ENCODE assay signal across 9 cellular contexts in genomic region chr21:35428489-35428888, GRCh38.
A peak's percentile ranks its signal among the peaks of the same experiment; 100 is the strongest.
DNase-seq lines count a peak whose midpoint lies in the region; ATAC-seq and TF ChIP-seq lines count a peak whose summit lies in the region.
"Had no signal": no experiment of that assay in that cellular context is flagged by ENCODE, and none has a peak within 500 bp of the region (broad histone marks: within the 10 kb centered on the region; RNA-seq: fewer than 3 reads in every experiment).

No MANE protein-coding gene starts in this region.

- intact Hi-C loops in natural killer cell (cut with micrococcal nuclease), result no loop called here

- no peak for TF ChIP-seq POLR2A in upper lobe of left lung (IDR thresholded peaks at IDR 0.05)

- H3K27me3 ChIP-seq in upper lobe of left lung, result no peaks in the 10 kb centered on the region

- H3K4me1 ChIP-seq in upper lobe of left lung, result peaks cover 0 to 8% (median 0%) of the 10 kb centered on the region in 4 donors
- H3K4me1 ChIP-seq: right lobe of liver had no signal

- H3K9me3 Mint-ChIP-seq in chondrocyte (ENCODE audit: low read depth) (peaks cover 19% of the 10 kb centered on the region), natural killer cell (peaks cover 2 to 5% of the 10 kb centered on the region in 2 donors)

- no peaks in the 10 kb centered on the region for H3K27me3 Mint-ChIP-seq in chondrocyte (ENCODE audit: low read depth)
- H3K27me3 Mint-ChIP-seq in natural killer cell (ENCODE audit: low read depth in 2 of 2), result peaks cover 37 to 67% of the 10 kb centered on the region in 2 donors

- peak in 2 of 3 donors; percentile 54 to 58 for ATAC-seq in natural killer cell
- ATAC-seq in upper lobe of left lung (ENCODE audit: low FRiP score in 2 of 2), result peak; percentile 73 to 92
- no peak for ATAC-seq in HG03139 (IDR thresholded peaks at IDR 0.05; ENCODE audit: unreplicated experiment)
- no peak for ATAC-seq in HG03135 (IDR thresholded peaks at IDR 0.05; ENCODE audit: unreplicated experiment)

- H3K4me1 Mint-ChIP-seq in chondrocyte (ENCODE audit: low read depth), result peaks cover 40% of the 10 kb centered on the region
- H3K4me1 Mint-ChIP-seq in natural killer cell, result peaks cover 7 to 10% of the 10 kb centered on the region in 2 donors

- H3K36me3 Mint-ChIP-seq in chondrocyte (ENCODE audit: low read depth) (peaks cover 11% of the 10 kb centered on the region), natural killer cell (peaks cover 10% of the 10 kb centered on the region)

- DNase-seq in activated CD8-positive, alpha-beta memory T cell treated with anti-CD3 and anti-CD28 coated beads for 24 hours, result peak; percentile 70
- DNase-seq in activated CD8-positive, alpha-beta memory T cell treated with anti-CD3 and anti-CD28 coated beads, Interleukin-2, amount 50 U/mL, for 48 hours, result no peak
- DNase-seq in chondrocyte (ENCODE audit: low spot score), result peak; percentile 87
- DNase-seq in natural killer cell, result no peak
- DNase-seq in upper lobe of left lung, result peak in 1 of 2 donors; percentile 36
- DNase-seq in NCI-H2029 treated with DMSO at 0.1 percent for 48 hours (lab: John Stamatoyannopoulos, UW), result no peak
- DNase-seq: right lobe of liver had no signal

- peaks cover 7 to 13% (median 11%) of the 10 kb centered on the region in 4 donors for H3K9me3 ChIP-seq in upper lobe of left lung
- H3K9me3 ChIP-seq: right lobe of liver had no signal

- H3K4me3 Mint-ChIP-seq in chondrocyte (ENCODE audit: unreplicated experiment) (peak overlapping the region; percentile 53), natural killer cell (no peak overlapping the region)

- peak overlapping the region in 1 of 4 donors; percentile 27 for H3K27ac ChIP-seq in upper lobe of left lung
- H3K27ac ChIP-seq: right lobe of liver had no signal

- H3K4me3 ChIP-seq in upper lobe of left lung, result no peak overlapping the region
- H3K4me3 ChIP-seq: right lobe of liver had no signal

- TF ChIP-seq CTCF in chondrocyte (IDR thresholded peaks at IDR 0.05) (no peak), natural killer cell (IDR thresholded peaks at IDR 0.05) (no peak), upper lobe of left lung (IDR thresholded peaks at IDR 0.05) (no peak)

- no peak for TF ChIP-seq EP300 in upper lobe of left lung (IDR thresholded peaks at IDR 0.05)

- 13 to 24% methylated on average over 9 of the region's 9 CpGs for WGBS in upper lobe of left lung, 2 donors

- H3K27ac Mint-ChIP-seq in chondrocyte (ENCODE audit: unreplicated experiment), result peak overlapping the region; percentile 85
- H3K27ac Mint-ChIP-seq in natural killer cell, result no peak overlapping the region

- no peaks in the 10 kb centered on the region for H3K36me3 ChIP-seq in upper lobe of left lung
- H3K36me3 ChIP-seq: right lobe of liver had no signal

Comparison
In these comparisons a context has a peak if more than half of its experiments do, and no peak if none do; other contexts are left out.
1. DNase-seq: peak in activated CD8-positive, alpha-beta memory T cell treated with anti-CD3 and anti-CD28 coated beads for 24 hours (single experiment) and chondrocyte (single experiment); none in activated CD8-positive, alpha-beta memory T cell treated with anti-CD3 and anti-CD28 coated beads, Interleukin-2, amount 50 U/mL, for 48 hours (single experiment), natural killer cell (single experiment) and NCI-H2029 treated with DMSO at 0.1 percent for 48 hours (single experiment).
2. ATAC-seq: peak in natural killer cell (2 of 3) and upper lobe of left lung (2 of 2); none in HG03139 (single experiment) and HG03135 (single experiment).